ENCODE assay signal across 33 cellular contexts in genomic region chr12:10574307-10574706, GRCh38.
"Had no signal": no experiment of that assay in that cellular context is flagged by ENCODE, and none has a peak within 500 bp of the region (broad histone marks: within the 10 kb centered on the region; RNA-seq: fewer than 3 reads in every experiment).

No MANE protein-coding gene starts in this region.

- H3K4me1 Mint-ChIP-seq: activated CD4-positive, alpha-beta T cell treated with anti-CD3 and anti-CD28 coated beads for 36 hours; activated CD4-positive, alpha-beta T cell treated with anti-CD3 and anti-CD28 coated beads, Interleukin-2, amount 10 ng/mL, durations not matched to agents 7 days and 5 days; IgD-negative memory B cell had no signal

- H3K4me3 ChIP-seq: adrenal gland, body of pancreas, breast epithelium, Peyer's patch, SJSA1 had no signal

- H3K27ac ChIP-seq: adrenal gland, body of pancreas, breast epithelium, Peyer's patch, SJSA1 had no signal

- DNase-seq: activated CD4-positive, alpha-beta T cell treated with anti-CD3 and anti-CD28 coated beads for 36 hours; activated CD4-positive, alpha-beta T cell treated with anti-CD3 and anti-CD28 coated beads, Interleukin-2, amount 10 ng/mL, durations not matched to agents 7 days and 5 days; activated CD4-positive, alpha-beta T cell treated with anti-CD3 and anti-CD28 coated beads, Interleukin-2, amount 50 U/mL, for 48 hours; activated gamma-delta T cell treated with Interleukin-2 at 50 U/mL for 16 hours; activated naive CD4-positive, alpha-beta T cell treated with anti-CD3 and anti-CD28 coated beads for 36 hours; activated naive CD8-positive, alpha-beta T cell treated with anti-CD3 and anti-CD28 coated beads, Interleukin-2, amount 10 ng/mL, durations not matched to agents 7 days and 5 days; activated T-cell treated with anti-CD3 and anti-CD28 coated beads, Interleukin-2, amount 50 U/mL, for 1 hour; adrenal gland; body of pancreas; cerebellar nuclear complex; Karpas-422; KBM-7; NCI-H1105; NCI-H1417 treated with DMSO at 0.1 percent for 48 hours; NCI-H187 treated with DMSO at 0.1 percent for 48 hours; NCI-H2081; NCI-H226; NCI-H446 treated with DMSO at 0.1 percent for 48 hours; NCI-H524; NCI-H69; PC-3; Peyer's patch; RPMI8226; SHP77 treated with DMSO at 0.1 percent for 48 hours; SK-N-SH had no signal

- H3K27ac Mint-ChIP-seq: activated CD4-positive, alpha-beta T cell treated with anti-CD3 and anti-CD28 coated beads for 36 hours; activated CD4-positive, alpha-beta T cell treated with anti-CD3 and anti-CD28 coated beads, Interleukin-2, amount 10 ng/mL, durations not matched to agents 7 days and 5 days; activated naive CD4-positive, alpha-beta T cell treated with anti-CD3 and anti-CD28 coated beads for 36 hours; activated naive CD8-positive, alpha-beta T cell treated with anti-CD3 and anti-CD28 coated beads, Interleukin-2, amount 10 ng/mL, durations not matched to agents 7 days and 5 days; activated T-helper 1 cell treated with anti-CD3 and anti-CD28 coated beads, Interleukin-12 subunit alpha, Interleukin-12 subunit beta, Interleukin-2, Interleukin-4 antibody, amounts not matched to agents 30 ng/mL and 10 ng/mL and 1 ng/mL, durations not matched to agents 14 hours and 24 hours and 36 hours; IgD-negative memory B cell; T-helper 1 cell treated with Interleukin-12 subunit alpha and Interleukin-12 subunit beta and Interleukin-4 antibody, amounts not matched to agents 30 μg/mL and 1 μg/mL, for 36 hours; T-helper 2 cell treated with Interferon-gamma antibody and Interleukin-4, amounts not matched to agents 5 μg/mL and 100 μg/mL, for 36 hours; WTC11 had no signal

- H3K36me3 ChIP-seq: adrenal gland, breast epithelium, Peyer's patch, SJSA1 had no signal

- H3K9me3 ChIP-seq: adrenal gland, body of pancreas, breast epithelium, Peyer's patch, SJSA1, SK-N-SH had no signal

- H3K4me3 Mint-ChIP-seq: activated CD4-positive, alpha-beta T cell treated with anti-CD3 and anti-CD28 coated beads for 36 hours; activated CD4-positive, alpha-beta T cell treated with anti-CD3 and anti-CD28 coated beads, Interleukin-2, amount 10 ng/mL, durations not matched to agents 7 days and 5 days; activated naive CD4-positive, alpha-beta T cell treated with anti-CD3 and anti-CD28 coated beads for 36 hours; activated naive CD8-positive, alpha-beta T cell treated with anti-CD3 and anti-CD28 coated beads, Interleukin-2, amount 10 ng/mL, durations not matched to agents 7 days and 5 days; activated T-helper 1 cell treated with anti-CD3 and anti-CD28 coated beads, Interleukin-12 subunit alpha, Interleukin-12 subunit beta, Interleukin-2, Interleukin-4 antibody, amounts not matched to agents 30 ng/mL and 10 ng/mL and 1 ng/mL, durations not matched to agents 14 hours and 24 hours and 36 hours; IgD-negative memory B cell; T-helper 1 cell treated with Interleukin-12 subunit alpha and Interleukin-12 subunit beta and Interleukin-4 antibody, amounts not matched to agents 30 μg/mL and 1 μg/mL, for 36 hours; T-helper 2 cell treated with Interferon-gamma antibody and Interleukin-4, amounts not matched to agents 5 μg/mL and 100 μg/mL, for 36 hours; WTC11 had no signal

- H3K27me3 Mint-ChIP-seq: activated naive CD8-positive, alpha-beta T cell treated with anti-CD3 and anti-CD28 coated beads, Interleukin-2, amount 10 ng/mL, durations not matched to agents 7 days and 5 days; IgD-negative memory B cell had no signal

- ATAC-seq: activated CD4-positive, alpha-beta T cell treated with anti-CD3 and anti-CD28 coated beads for 36 hours; activated CD4-positive, CD25-positive, alpha-beta regulatory T cell treated with anti-CD3 and anti-CD28 coated beads, Interleukin-2, amount 50 U/mL, for 24 hours; body of pancreas; PC-3; WTC11 had no signal

- H3K9me3 Mint-ChIP-seq: activated CD4-positive, alpha-beta T cell treated with anti-CD3 and anti-CD28 coated beads, Interleukin-2, amount 10 ng/mL, durations not matched to agents 7 days and 5 days; activated naive CD4-positive, alpha-beta T cell treated with anti-CD3 and anti-CD28 coated beads for 36 hours; activated naive CD8-positive, alpha-beta T cell treated with anti-CD3 and anti-CD28 coated beads, Interleukin-2, amount 10 ng/mL, durations not matched to agents 7 days and 5 days; activated T-helper 1 cell treated with anti-CD3 and anti-CD28 coated beads, Interleukin-12 subunit alpha, Interleukin-12 subunit beta, Interleukin-2, Interleukin-4 antibody, amounts not matched to agents 30 ng/mL and 10 ng/mL and 1 ng/mL, durations not matched to agents 14 hours and 24 hours and 36 hours; IgD-negative memory B cell; T-helper 1 cell treated with Interleukin-12 subunit alpha and Interleukin-12 subunit beta and Interleukin-4 antibody, amounts not matched to agents 30 μg/mL and 1 μg/mL, for 36 hours; T-helper 2 cell treated with Interferon-gamma antibody and Interleukin-4, amounts not matched to agents 5 μg/mL and 100 μg/mL, for 36 hours had no signal

- H3K9ac ChIP-seq: SK-N-SH had no signal

- H3K4me1 ChIP-seq: adrenal gland, body of pancreas, breast epithelium, Peyer's patch, SJSA1 had no signal

- H3K36me3 Mint-ChIP-seq: IgD-negative memory B cell had no signal

- H3K27me3 ChIP-seq: adrenal gland, Peyer's patch had no signal

- H3K4me2 ChIP-seq: SK-N-SH had no signal
